In the genomic region with DNA sequence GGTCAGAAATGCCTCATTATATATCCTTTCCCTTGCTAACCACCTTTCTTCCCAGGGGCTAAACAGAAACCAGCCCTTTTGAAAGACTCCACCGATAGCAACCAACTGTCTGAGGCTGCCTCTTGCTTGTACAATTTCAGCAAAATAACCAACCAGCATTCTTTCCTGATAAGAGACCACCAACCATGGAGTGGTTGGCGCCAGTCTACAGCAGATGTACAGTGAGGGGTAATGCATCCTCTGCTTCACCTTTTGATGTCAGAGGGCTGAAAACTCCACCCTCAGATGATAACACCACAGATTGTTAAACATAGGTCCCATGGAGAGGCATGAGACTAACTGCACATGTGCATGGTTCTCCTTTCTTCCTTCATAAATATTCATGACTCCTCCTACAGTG, we compare ENCODE assay signal across 34 cellular contexts. TPM values are rescaled to one million over a fixed set of nuclear protein-coding genes. Genes with fewer than 3 reads are reported as not detected.
"Had no signal": no experiment of that assay in that cellular context is flagged by ENCODE, and none has a peak within 500 bp of the region (broad histone marks: within the 10 kb centered on the region; RNA-seq: fewer than 3 reads in every experiment).

No MANE protein-coding gene starts in this region.

- H3K36me3 ChIP-seq: brain microvascular endothelial cell, breast epithelium had no signal

- H3K4me3 ChIP-seq: body of pancreas, breast epithelium had no signal

- H3K27ac Mint-ChIP-seq: activated CD4-positive, alpha-beta memory T cell treated with anti-CD3 and anti-CD28 coated beads, Interleukin-2, amount 10 ng/mL, durations not matched to agents 7 days and 5 days; activated CD4-positive, alpha-beta T cell treated with anti-CD3 and anti-CD28 coated beads for 36 hours; activated CD4-positive, alpha-beta T cell treated with anti-CD3 and anti-CD28 coated beads, Interleukin-2, amount 10 ng/mL, durations not matched to agents 7 days and 5 days; activated CD8-positive, alpha-beta memory T cell treated with anti-CD3 and anti-CD28 coated beads, Interleukin-2, amount 10 ng/mL, durations not matched to agents 7 days and 5 days; activated CD8-positive, alpha-beta T cell treated with anti-CD3 and anti-CD28 coated beads, Interleukin-2, amount 10 ng/mL, durations not matched to agents 7 days and 5 days; activated naive CD4-positive, alpha-beta T cell treated with anti-CD3 and anti-CD28 coated beads, Interleukin-2, amount 10 ng/mL, durations not matched to agents 7 days and 5 days; activated naive CD4-positive, alpha-beta T cell treated with anti-CD3 and anti-CD28 coated beads, Interleukin-2, amount 50 U/mL, for 24 hours; activated naive CD8-positive, alpha-beta T cell; activated naive CD8-positive, alpha-beta T cell treated with anti-CD3 and anti-CD28 coated beads, Interleukin-2, amount 10 ng/mL, durations not matched to agents 7 days and 5 days; activated naive CD8-positive, alpha-beta T cell treated with anti-CD3 and anti-CD28 coated beads, Interleukin-2, amount 50 U/mL, for 24 hours; activated T-cell treated with anti-CD3 and anti-CD28 coated beads, Interleukin-2, amount 50 U/mL, for 24 hours; activated T-helper 2 cell treated with anti-CD3 and anti-CD28 coated beads, Interferon-gamma antibody, Interleukin-2, Interleukin-4, amounts not matched to agents 10 μg/mL and 5 μg/mL and 100 μg/mL, durations not matched to agents 14 hours and 24 hours and 36 hours; T-helper 1 cell treated with Interleukin-12 subunit alpha and Interleukin-12 subunit beta and Interleukin-4 antibody, amounts not matched to agents 30 μg/mL and 1 μg/mL, for 36 hours; T-helper 2 cell treated with Interferon-gamma antibody and Interleukin-4, amounts not matched to agents 5 μg/mL and 100 μg/mL, for 36 hours had no signal

- H3K9me3 Mint-ChIP-seq: activated naive CD4-positive, alpha-beta T cell treated with anti-CD3 and anti-CD28 coated beads, Interleukin-2, amount 50 U/mL, for 24 hours had no signal

- H3K27me3 Mint-ChIP-seq: activated CD4-positive, alpha-beta memory T cell treated with anti-CD3 and anti-CD28 coated beads, Interleukin-2, amount 10 ng/mL, durations not matched to agents 7 days and 5 days; activated CD4-positive, alpha-beta T cell treated with anti-CD3 and anti-CD28 coated beads for 36 hours; activated CD4-positive, alpha-beta T cell treated with anti-CD3 and anti-CD28 coated beads, Interleukin-2, amount 10 ng/mL, durations not matched to agents 7 days and 5 days; activated CD8-positive, alpha-beta memory T cell treated with anti-CD3 and anti-CD28 coated beads, Interleukin-2, amount 10 ng/mL, durations not matched to agents 7 days and 5 days; activated naive CD4-positive, alpha-beta T cell treated with anti-CD3 and anti-CD28 coated beads, Interleukin-2, amount 10 ng/mL, durations not matched to agents 7 days and 5 days; activated naive CD8-positive, alpha-beta T cell treated with anti-CD3 and anti-CD28 coated beads, Interleukin-2, amount 10 ng/mL, durations not matched to agents 7 days and 5 days; activated naive CD8-positive, alpha-beta T cell treated with anti-CD3 and anti-CD28 coated beads, Interleukin-2, amount 50 U/mL, for 24 hours; activated T-cell treated with anti-CD3 and anti-CD28 coated beads, Interleukin-2, amount 50 U/mL, for 24 hours had no signal

- H3K4me1 Mint-ChIP-seq: activated CD4-positive, alpha-beta memory T cell treated with anti-CD3 and anti-CD28 coated beads, Interleukin-2, amount 10 ng/mL, durations not matched to agents 7 days and 5 days; activated CD4-positive, alpha-beta T cell treated with anti-CD3 and anti-CD28 coated beads for 36 hours; activated CD4-positive, alpha-beta T cell treated with anti-CD3 and anti-CD28 coated beads, Interleukin-2, amount 10 ng/mL, durations not matched to agents 7 days and 5 days; activated CD8-positive, alpha-beta memory T cell treated with anti-CD3 and anti-CD28 coated beads, Interleukin-2, amount 10 ng/mL, durations not matched to agents 7 days and 5 days; activated naive CD4-positive, alpha-beta T cell treated with anti-CD3 and anti-CD28 coated beads, Interleukin-2, amount 10 ng/mL, durations not matched to agents 7 days and 5 days; activated naive CD4-positive, alpha-beta T cell treated with anti-CD3 and anti-CD28 coated beads, Interleukin-2, amount 50 U/mL, for 24 hours; activated naive CD8-positive, alpha-beta T cell treated with anti-CD3 and anti-CD28 coated beads, Interleukin-2, amount 10 ng/mL, durations not matched to agents 7 days and 5 days; activated naive CD8-positive, alpha-beta T cell treated with anti-CD3 and anti-CD28 coated beads, Interleukin-2, amount 50 U/mL, for 24 hours had no signal

- H3K27me3 ChIP-seq: body of pancreas, brain microvascular endothelial cell, breast epithelium had no signal

- H3K36me3 Mint-ChIP-seq: activated CD8-positive, alpha-beta memory T cell treated with anti-CD3 and anti-CD28 coated beads, Interleukin-2, amount 10 ng/mL, durations not matched to agents 7 days and 5 days; activated naive CD4-positive, alpha-beta T cell treated with anti-CD3 and anti-CD28 coated beads, Interleukin-2, amount 10 ng/mL, durations not matched to agents 7 days and 5 days; activated naive CD4-positive, alpha-beta T cell treated with anti-CD3 and anti-CD28 coated beads, Interleukin-2, amount 50 U/mL, for 24 hours; activated naive CD8-positive, alpha-beta T cell; activated naive CD8-positive, alpha-beta T cell treated with anti-CD3 and anti-CD28 coated beads, Interleukin-2, amount 10 ng/mL, durations not matched to agents 7 days and 5 days had no signal

- H3K4me1 ChIP-seq: body of pancreas, breast epithelium had no signal

- H3K27ac ChIP-seq: body of pancreas, brain microvascular endothelial cell, breast epithelium, VCaP had no signal

- H3K4me3 Mint-ChIP-seq: activated CD4-positive, alpha-beta memory T cell treated with anti-CD3 and anti-CD28 coated beads, Interleukin-2, amount 10 ng/mL, durations not matched to agents 7 days and 5 days; activated CD4-positive, alpha-beta T cell treated with anti-CD3 and anti-CD28 coated beads for 36 hours; activated CD4-positive, alpha-beta T cell treated with anti-CD3 and anti-CD28 coated beads, Interleukin-2, amount 10 ng/mL, durations not matched to agents 7 days and 5 days; activated CD8-positive, alpha-beta memory T cell treated with anti-CD3 and anti-CD28 coated beads, Interleukin-2, amount 10 ng/mL, durations not matched to agents 7 days and 5 days; activated CD8-positive, alpha-beta T cell treated with anti-CD3 and anti-CD28 coated beads, Interleukin-2, amount 10 ng/mL, durations not matched to agents 7 days and 5 days; activated naive CD4-positive, alpha-beta T cell treated with anti-CD3 and anti-CD28 coated beads, Interleukin-2, amount 10 ng/mL, durations not matched to agents 7 days and 5 days; activated naive CD4-positive, alpha-beta T cell treated with anti-CD3 and anti-CD28 coated beads, Interleukin-2, amount 50 U/mL, for 24 hours; activated naive CD8-positive, alpha-beta T cell; activated naive CD8-positive, alpha-beta T cell treated with anti-CD3 and anti-CD28 coated beads, Interleukin-2, amount 10 ng/mL, durations not matched to agents 7 days and 5 days; activated naive CD8-positive, alpha-beta T cell treated with anti-CD3 and anti-CD28 coated beads, Interleukin-2, amount 50 U/mL, for 24 hours; activated T-cell treated with anti-CD3 and anti-CD28 coated beads, Interleukin-2, amount 50 U/mL, for 24 hours; T-helper 1 cell treated with Interleukin-12 subunit alpha and Interleukin-12 subunit beta and Interleukin-4 antibody, amounts not matched to agents 30 μg/mL and 1 μg/mL, for 36 hours; T-helper 2 cell treated with Interferon-gamma antibody and Interleukin-4, amounts not matched to agents 5 μg/mL and 100 μg/mL, for 36 hours had no signal

- DNase-seq: activated CD4-positive, alpha-beta memory T cell treated with anti-CD3 and anti-CD28 coated beads, Interleukin-2, amount 10 ng/mL, durations not matched to agents 7 days and 5 days; activated CD4-positive, alpha-beta T cell treated with anti-CD3 and anti-CD28 coated beads for 1 hour; activated CD4-positive, alpha-beta T cell treated with anti-CD3 and anti-CD28 coated beads for 36 hours; activated CD4-positive, alpha-beta T cell treated with anti-CD3 and anti-CD28 coated beads for 48 hours; activated CD4-positive, alpha-beta T cell treated with anti-CD3 and anti-CD28 coated beads, Interleukin-2, amount 10 ng/mL, durations not matched to agents 7 days and 5 days; activated CD4-positive, alpha-beta T cell treated with anti-CD3 and anti-CD28 coated beads, Interleukin-2, amount 50 U/mL, for 48 hours; activated CD4-positive, CD25-positive, alpha-beta regulatory T cell; activated CD8-positive, alpha-beta memory T cell treated with anti-CD3 and anti-CD28 coated beads for 24 hours; activated CD8-positive, alpha-beta memory T cell treated with anti-CD3 and anti-CD28 coated beads, Interleukin-2, amount 10 ng/mL, durations not matched to agents 7 days and 5 days; activated CD8-positive, alpha-beta memory T cell treated with anti-CD3 and anti-CD28 coated beads, Interleukin-2, amount 50 U/mL, for 48 hours; activated CD8-positive, alpha-beta T cell treated with anti-CD3 and anti-CD28 coated beads, Interleukin-2, amount 10 ng/mL, durations not matched to agents 7 days and 5 days; activated effector memory CD4-positive, alpha-beta T cell treated with Interleukin-2 at 50 U/mL for 16 hours; activated gamma-delta T cell; activated naive CD4-positive, alpha-beta T cell treated with anti-CD3 and anti-CD28 coated beads, Interleukin-2, amount 10 ng/mL, durations not matched to agents 7 days and 5 days; activated naive CD4-positive, alpha-beta T cell treated with Interleukin-2 at 50 U/mL for 16 hours; activated naive CD8-positive, alpha-beta T cell treated with anti-CD3 and anti-CD28 coated beads, Interleukin-2, amount 10 ng/mL, durations not matched to agents 7 days and 5 days; activated naive CD8-positive, alpha-beta T cell treated with anti-CD3 and anti-CD28 coated beads, Interleukin-2, amount 50 U/mL, for 24 hours; activated T-cell treated with anti-CD3 and anti-CD28 coated beads, Interleukin-2, amount 50 U/mL, for 24 hours; activated T-cell treated with anti-CD3 and anti-CD28 coated beads, Interleukin-2, amount 50 U/mL, for 48 hours; amygdala; aorta; body of pancreas; brain microvascular endothelial cell; central memory CD4-positive, alpha-beta T cell; T-helper 2 cell; T-helper 9 cell had no signal

- ATAC-seq: activated CD4-positive, alpha-beta T cell treated with anti-CD3 and anti-CD28 coated beads for 36 hours; activated CD4-positive, CD25-positive, alpha-beta regulatory T cell treated with anti-CD3 and anti-CD28 coated beads, Interleukin-2, amount 50 U/mL, for 24 hours; activated CD8-positive, alpha-beta memory T cell treated with anti-CD3 and anti-CD28 coated beads, Interleukin-2, amount 10 ng/mL, durations not matched to agents 7 days and 5 days; activated CD8-positive, alpha-beta T cell treated with anti-CD3 and anti-CD28 coated beads, Interleukin-2, amount 10 ng/mL, durations not matched to agents 7 days and 5 days; activated naive CD8-positive, alpha-beta T cell treated with anti-CD3 and anti-CD28 coated beads, Interleukin-2, amount 50 U/mL, for 24 hours; body of pancreas had no signal

RNA-seq across cellular contexts. Expression of a gene that starts 48.5 kb away (rescaled TPM):
- total RNA-seq: activated CD4-positive, alpha-beta memory T cell treated with anti-CD3 and anti-CD28 coated beads, Interleukin-2, amount 10 ng/mL, durations not matched to agents 7 days and 5 days; activated CD4-positive, alpha-beta T cell treated with anti-CD3 and anti-CD28 coated beads for 36 hours; activated CD8-positive, alpha-beta memory T cell treated with anti-CD3 and anti-CD28 coated beads, Interleukin-2, amount 10 ng/mL, durations not matched to agents 7 days and 5 days; activated naive CD8-positive, alpha-beta T cell treated with anti-CD3 and anti-CD28 coated beads, Interleukin-2, amount 10 ng/mL, durations not matched to agents 7 days and 5 days; activated T-helper 2 cell treated with anti-CD3 and anti-CD28 coated beads, Interferon-gamma antibody, Interleukin-2, Interleukin-4, amounts not matched to agents 10 μg/mL and 5 μg/mL and 100 μg/mL, durations not matched to agents 14 hours and 24 hours and 36 hours had no signal
